8 cellular contexts compared by ENCODE assay signal in genomic region chr10:102119417-102120141, GRCh38. TPM values are rescaled to one million over a fixed set of nuclear protein-coding genes. Genes with fewer than 3 reads are reported as not detected.
DNase-seq lines count a peak whose midpoint lies in the region; ATAC-seq, FAIRE-seq and TF ChIP-seq lines count a peak whose summit lies in the region.

No MANE protein-coding gene starts in this region.

- BruUV-seq in PC-3 (replicated peaks; lab: Mats Ljungman, UMichigan) = TSS peak; percentile 43

- H3K27me3 ChIP-seq in PC-3 (ENCODE audit: low read length) (no peaks in the 10 kb centered on the region), neuronal stem cell (ENCODE audit: control insufficient read depth in 3 of 3, insufficient read depth in 3 of 3, low read depth in 1 of 3, low read length in 3 of 3) (no peaks in the 10 kb centered on the region)

- peak; percentile 54 to 69 for DNase-seq in AML-193 (lab: John Stamatoyannopoulos, UW)
- peak; percentile 89 for DNase-seq in GM20000 (ENCODE audit: low spot score)
- DNase-seq in PC-3 = peak; percentile 56
- DNase-seq in activated naive CD8-positive, alpha-beta T cell treated with anti-CD3 and anti-CD28 coated beads, Interleukin-2, amount 10 ng/mL, durations not matched to agents 7 days and 5 days = peak; percentile 68
- peak; percentile 82 for DNase-seq in glomerular visceral epithelial cell (ENCODE audit: extremely low spot score)
- DNase-seq in neuronal stem cell (ENCODE audit: low spot score) = peak; percentile 48
- DNase-seq in urothelium cell line (ENCODE audit: low spot score) = peak; percentile 88

- H3K4me1 ChIP-seq in PC-3 (ENCODE audit: insufficient read depth, low read length) (peaks cover 31% of the 10 kb centered on the region), neuronal stem cell (ENCODE audit: control insufficient read depth in 2 of 2, insufficient read depth in 1 of 2, low read depth in 1 of 2, low read length in 2 of 2) (peaks cover 45 to 54% of the 10 kb centered on the region in 2 donors)

- intact Hi-C loops in PC-3 (cut with micrococcal nuclease) = loop anchor here (2.0 kb wide), 1 partner anchor 13 kb away; the partner anchor contains the start of gene PPRC1

- H3K27ac ChIP-seq in PC-3 (ENCODE audit: low read length) (no peak overlapping the region), neuronal stem cell (replicated peaks; ENCODE audit: low read length) (peak overlapping the region; percentile 98)

- peak overlapping the region; percentile 57 for H3K9ac ChIP-seq in PC-3 (ENCODE audit: low read length)
- H3K9ac ChIP-seq in neuronal stem cell (ENCODE audit: low read depth, low read length, poor library complexity) = peak overlapping the region; percentile 99

- H2AK5ac ChIP-seq in neuronal stem cell (ENCODE audit: low read depth, low read length) = peak overlapping the region; percentile 59

- CTCF ChIA-PET in PC-3 (lab: Charles Lee) = interaction anchor here (0.6 kb wide), 1 partner anchor 50 kb away, joined by 3 read pairs; no protein-coding TSS in a partner anchor

- peak overlapping the region; percentile 84 for H2BK120ac ChIP-seq in neuronal stem cell (ENCODE audit: low read depth, low read length)

- ATAC-seq in PC-3 (peak; percentile 45), HG03175 (IDR thresholded peaks at IDR 0.05; ENCODE audit: unreplicated experiment) (no peak)
- ATAC-seq in activated naive CD8-positive, alpha-beta T cell treated with anti-CD3 and anti-CD28 coated beads, Interleukin-2, amount 10 ng/mL, durations not matched to agents 7 days and 5 days (ENCODE audit: low read depth) = peak; percentile 19

- H3K23ac ChIP-seq in neuronal stem cell (ENCODE audit: low read depth, low read length, poor library complexity) = peak overlapping the region; percentile 94

- peak overlapping the region; percentile 88 for H3K4me3 Mint-ChIP-seq in activated naive CD8-positive, alpha-beta T cell treated with anti-CD3 and anti-CD28 coated beads, Interleukin-2, amount 10 ng/mL, durations not matched to agents 7 days and 5 days

- H2BK5ac ChIP-seq in neuronal stem cell (ENCODE audit: low read length) = peak overlapping the region; percentile 99

- peak overlapping the region; percentile 92 for H3K27ac Mint-ChIP-seq in activated naive CD8-positive, alpha-beta T cell treated with anti-CD3 and anti-CD28 coated beads, Interleukin-2, amount 10 ng/mL, durations not matched to agents 7 days and 5 days

- H3K14ac ChIP-seq in neuronal stem cell (ENCODE audit: low read length) = peak overlapping the region; percentile 97

- peaks cover 6% of the 10 kb centered on the region for H3K79me1 ChIP-seq in neuronal stem cell (ENCODE audit: low read depth, low read length)

- H2AFZ ChIP-seq in PC-3 (ENCODE audit: low read length) (peak overlapping the region; percentile 76), neuronal stem cell (ENCODE audit: low read length) (peak overlapping the region; percentile 26)

- no peak overlapping the region for H3K4ac ChIP-seq in neuronal stem cell (ENCODE audit: low read length)

- WGBS in neuronal stem cell (ENCODE audit: extremely low coverage in 2 of 2, insufficient read length in 2 of 2, insufficient replicate concordance in 1 of 2), 2 donors = no CpG with 5 or more reads among the region's 22 CpGs

- no peaks in the 10 kb centered on the region for H3F3A ChIP-seq in PC-3 (ENCODE audit: low read length, unreplicated experiment)

- peak overlapping the region; percentile 75 for H4K91ac ChIP-seq in neuronal stem cell (ENCODE audit: low read depth, low read length, poor library complexity)

- no peaks in the 10 kb centered on the region for H3K9me3 Mint-ChIP-seq in activated naive CD8-positive, alpha-beta T cell treated with anti-CD3 and anti-CD28 coated beads, Interleukin-2, amount 10 ng/mL, durations not matched to agents 7 days and 5 days

- H4K8ac ChIP-seq in neuronal stem cell (ENCODE audit: low read depth, low read length) = no peak overlapping the region

- no peaks in the 10 kb centered on the region for H3K36me3 ChIP-seq in PC-3 (ENCODE audit: low read depth, low read length)
- no peaks in the 10 kb centered on the region for H3K36me3 ChIP-seq in neuronal stem cell (replicated peaks in 1 of 2; ENCODE audit: control insufficient read depth in 2 of 2, insufficient read depth in 2 of 2, low read length in 2 of 2)

- peaks cover 49% of the 10 kb centered on the region for H3K79me2 ChIP-seq in PC-3 (ENCODE audit: low read length)

- POLR2A ChIA-PET in PC-3 (lab: Charles Lee; ENCODE audit: unreplicated experiment) = no interaction called here
- POLR2A ChIA-PET in activated naive CD8-positive, alpha-beta T cell treated with anti-CD3 and anti-CD28 coated beads, Interleukin-2, amount 10 ng/mL, durations not matched to agents 7 days and 5 days (lab: Charles Lee) = interaction anchor here (0.8 to 2.9 kb wide), 6 partner anchors 13 to 525 kb away, joined by 3 to 14 read pairs (median 4); partner anchors contain the start of genes OGA, PPRC1 and TRIM8

- H2BK12ac ChIP-seq in neuronal stem cell (ENCODE audit: low read length) = peak overlapping the region; percentile 25

- H3K36me3 Mint-ChIP-seq in activated naive CD8-positive, alpha-beta T cell treated with anti-CD3 and anti-CD28 coated beads, Interleukin-2, amount 10 ng/mL, durations not matched to agents 7 days and 5 days = peaks cover 2% of the 10 kb centered on the region

- no peaks in the 10 kb centered on the region for H4K20me1 ChIP-seq in PC-3 (ENCODE audit: low read length)

- no peak for FAIRE-seq in urothelium cell line (lab: Jason Lieb, UNC)

- H3K4me3 ChIP-seq in PC-3 (ENCODE audit: low read length) (peak overlapping the region; percentile 84), neuronal stem cell (ENCODE audit: low read length in 2 of 2) (peak overlapping the region; percentile 86 to 92)

- peak overlapping the region; percentile 99 for H3K18ac ChIP-seq in neuronal stem cell (ENCODE audit: low read length)

- H3K9me3 ChIP-seq in PC-3 (ENCODE audit: low read length) (no peaks in the 10 kb centered on the region), neuronal stem cell (replicated peaks in 1 of 2; ENCODE audit: control insufficient read depth in 2 of 2, insufficient read depth in 1 of 2, low read depth in 1 of 2, low read length in 2 of 2) (no peaks in the 10 kb centered on the region)

- TF ChIP-seq CTCF in GM20000 (IDR thresholded peaks at IDR 0.05; ENCODE audit: extremely low read depth, missing control alignments) (no peak), PC-3 (conservative IDR thresholded peaks at IDR 0.05; ENCODE audit: low read depth, low read length) (no peak)

- H3K4me1 Mint-ChIP-seq in activated naive CD8-positive, alpha-beta T cell treated with anti-CD3 and anti-CD28 coated beads, Interleukin-2, amount 10 ng/mL, durations not matched to agents 7 days and 5 days = peaks cover 46% of the 10 kb centered on the region

- H3K4me2 ChIP-seq in PC-3 (ENCODE audit: low read length) (peak overlapping the region; percentile 96), neuronal stem cell (ENCODE audit: insufficient read depth, low read length, poor library complexity, severe bottlenecking) (peak overlapping the region; percentile 98)

- no peaks in the 10 kb centered on the region for H3K27me3 Mint-ChIP-seq in activated naive CD8-positive, alpha-beta T cell treated with anti-CD3 and anti-CD28 coated beads, Interleukin-2, amount 10 ng/mL, durations not matched to agents 7 days and 5 days

- peak overlapping the region; percentile 97 for H2BK15ac ChIP-seq in neuronal stem cell (ENCODE audit: low read length)

- no peaks in the 10 kb centered on the region for H3K9me2 ChIP-seq in PC-3 (replicated peaks; ENCODE audit: low read length)

RNA-seq across cellular contexts. Expression of gene LDB1, which starts 0.6 kb away (rescaled TPM):
- total RNA-seq in PC-3 (2014; rRNA removed) = 28.3 and 34.2 TPM in 2 replicates
- total RNA-seq in activated naive CD8-positive, alpha-beta T cell treated with anti-CD3 and anti-CD28 coated beads, Interleukin-2, amount 10 ng/mL, durations not matched to agents 7 days and 5 days = 100 to 1,000 TPM; 115 to 117 TPM
- polyA plus RNA-seq in neuronal stem cell (2013, experiment 1 of 2) = 88.5 TPM
- polyA plus RNA-seq in neuronal stem cell (2013, experiment 2 of 2) = 86.1 TPM

RNA-seq across cellular contexts. Expression of gene PPRC1, which starts 13.3 kb away (rescaled TPM):
- 27.6 and 31.3 TPM in 2 replicates for total RNA-seq in PC-3 (2014; rRNA removed)
- 10 to 100 TPM; 46.4 to 47.4 TPM for total RNA-seq in activated naive CD8-positive, alpha-beta T cell treated with anti-CD3 and anti-CD28 coated beads, Interleukin-2, amount 10 ng/mL, durations not matched to agents 7 days and 5 days
- polyA plus RNA-seq in neuronal stem cell (2013, experiment 1 of 2) = 19.0 TPM
- polyA plus RNA-seq in neuronal stem cell (2013, experiment 2 of 2) = 19.9 TPM

RNA-seq across cellular contexts. Expression of gene NOLC1, which starts 32.6 kb away (rescaled TPM):
- total RNA-seq in PC-3 (2014; rRNA removed) = 69.9 TPM in 2 replicates
- total RNA-seq in activated naive CD8-positive, alpha-beta T cell treated with anti-CD3 and anti-CD28 coated beads, Interleukin-2, amount 10 ng/mL, durations not matched to agents 7 days and 5 days = 10 to 100 TPM; 73.8 to 78.3 TPM
- polyA plus RNA-seq in neuronal stem cell (2013, experiment 1 of 2) = 80.8 TPM
- polyA plus RNA-seq in neuronal stem cell (2013, experiment 2 of 2) = 80.1 TPM

RNA-seq across cellular contexts. Expression of gene HPS6, which starts 54.4 kb away (rescaled TPM):
- 24.0 and 26.8 TPM in 2 replicates for total RNA-seq in PC-3 (2014; rRNA removed)
- total RNA-seq in activated naive CD8-positive, alpha-beta T cell treated with anti-CD3 and anti-CD28 coated beads, Interleukin-2, amount 10 ng/mL, durations not matched to agents 7 days and 5 days = 10 to 100 TPM; 23.8 to 25.8 TPM
- 6.3 TPM for polyA plus RNA-seq in neuronal stem cell (2013, experiment 1 of 2)
- polyA plus RNA-seq in neuronal stem cell (2013, experiment 2 of 2) = 6.3 TPM
